In genomic region chr3:128486157-128486691, GRCh38 we compare ENCODE assay signal across 10 cellular contexts. TPM values are rescaled to one million over a fixed set of nuclear protein-coding genes. Genes with fewer than 3 reads are reported as not detected.
DNase-seq lines count a peak whose midpoint lies in the region; ATAC-seq and TF ChIP-seq lines count a peak whose summit lies in the region.
"Had no signal": no experiment of that assay in that cellular context is flagged by ENCODE, and none has a peak within 500 bp of the region (broad histone marks: within the 10 kb centered on the region; RNA-seq: fewer than 3 reads in every experiment).

No MANE protein-coding gene starts in this region.

- H3K4me3 Mint-ChIP-seq in MCF 10A (ENCODE audit: unreplicated experiment) (peak overlapping the region; percentile 85), memory B cell (peak overlapping the region; percentile 48)

- H3K36me3 ChIP-seq in cardiac muscle cell, result no peaks in the 10 kb centered on the region
- H3K36me3 ChIP-seq in urinary bladder (ENCODE audit: insufficient read depth), result no peaks in the 10 kb centered on the region

- peaks cover 4% of the 10 kb centered on the region for H3K4me1 Mint-ChIP-seq in MCF 10A (ENCODE audit: insufficient read depth, unreplicated experiment)
- H3K4me1 Mint-ChIP-seq in memory B cell, result peaks cover 25% of the 10 kb centered on the region

- BruUV-seq in MCF 10A (replicated peaks; lab: Mats Ljungman, UMichigan), result no TSS peak

- intact Hi-C loops in Right ventricle myocardium inferior (cut with DNase I), result no loop called here
- intact Hi-C loops in MCF 10A (cut with micrococcal nuclease), result no loop called here

- peaks cover 93% of the 10 kb centered on the region for H3K27me3 ChIP-seq in cardiac muscle cell

- ATAC-seq in Right ventricle myocardium inferior (no peak), memory B cell (ENCODE audit: low read depth) (no peak), HG03378 (IDR thresholded peaks at IDR 0.05; ENCODE audit: unreplicated experiment) (no peak), HG03457 (IDR thresholded peaks at IDR 0.05; ENCODE audit: unreplicated experiment) (no peak)

- CTCF ChIA-PET in MCF 10A (lab: Yijun Ruan, JAX), result interaction anchor here (0.8 to 1.0 kb wide), 3 partner anchors 48 to 79 kb away, joined by 3 read pairs; no protein-coding TSS in a partner anchor

- WGBS in urinary bladder, result 43% methylated on average over 17 of the region's 17 CpGs

- peaks cover 38% of the 10 kb centered on the region for H3K4me1 ChIP-seq in cardiac muscle cell (ENCODE audit: low read depth)
- H3K4me1 ChIP-seq in urinary bladder (ENCODE audit: insufficient read depth), result peaks cover 3% of the 10 kb centered on the region

- POLR2A ChIA-PET in MCF 10A (lab: Yijun Ruan, JAX), result no interaction called here

- peaks cover 24% of the 10 kb centered on the region for H3K27me3 Mint-ChIP-seq in MCF 10A (ENCODE audit: insufficient read depth, unreplicated experiment)
- H3K27me3 Mint-ChIP-seq in memory B cell, result peaks cover 44% of the 10 kb centered on the region

- no peak for TF ChIP-seq CTCF in cardiac muscle cell (IDR thresholded peaks at IDR 0.05; ENCODE audit: low read depth, low read length)
- no peak for TF ChIP-seq CTCF in MCF 10A (IDR thresholded peaks at IDR 0.05; ENCODE audit: unreplicated experiment)

- DNase-seq in cardiac muscle cell (ENCODE audit: low read depth in 1 of 2, low spot score in 1 of 2) (no peak), Right ventricle myocardium inferior (ENCODE audit: missing footprints) (no peak), MCF 10A (ENCODE audit: unreplicated experiment) (no peak), memory B cell (ENCODE audit: low spot score in 2 of 2) (no peak)
- DNase-seq in stimulated activated CD4-positive, alpha-beta T cell treated with anti-CD3 and anti-CD28 coated beads, Interleukin-1b, Interleukin-23, amount 100 ng/mL, for 48 hours, result no peak

- H3K27ac ChIP-seq in cardiac muscle cell (no peak overlapping the region), urinary bladder (ENCODE audit: low read depth) (no peak overlapping the region)

- no peaks in the 10 kb centered on the region for H3K9me3 ChIP-seq in cardiac muscle cell (ENCODE audit: low read depth)

- H3K27ac Mint-ChIP-seq in MCF 10A (ENCODE audit: low read depth, unreplicated experiment), result no peak overlapping the region
- H3K27ac Mint-ChIP-seq in memory B cell, result no peak overlapping the region

- H3K36me3 Mint-ChIP-seq in MCF 10A (ENCODE audit: insufficient read depth, unreplicated experiment), result no peaks in the 10 kb centered on the region
- H3K36me3 Mint-ChIP-seq in memory B cell, result no peaks in the 10 kb centered on the region

- H3K4me3 ChIP-seq in cardiac muscle cell, result peak overlapping the region; percentile 58
- H3K4me3 ChIP-seq in urinary bladder (ENCODE audit: low read depth, low read length), result peak overlapping the region; percentile 62

- H3K9me3 Mint-ChIP-seq in MCF 10A (ENCODE audit: unreplicated experiment) (no peaks in the 10 kb centered on the region), memory B cell (no peaks in the 10 kb centered on the region)

RNA-seq across cellular contexts. Expression of gene GATA2, which starts 6.8 kb away (rescaled TPM):
- total RNA-seq in cardiac muscle cell (17.7 and 18.3 TPM in 2 replicates), Right ventricle myocardium inferior (9.1 TPM), MCF 10A (2022) (0.51 and 0.56 TPM in 2 replicates), urinary bladder (19.2 TPM)
- polyA plus RNA-seq in cardiac muscle cell (15.2 and 22.7 TPM in 2 replicates), urinary bladder (25.7 TPM)

RNA-seq across cellular contexts. Expression of gene DNAJB8, which starts 19.5 kb away (rescaled TPM):
- total RNA-seq in cardiac muscle cell (not detected in 2 replicates), Right ventricle myocardium inferior (not detected), MCF 10A (2022) (not detected in 2 replicates), urinary bladder (not detected)
- polyA plus RNA-seq in cardiac muscle cell (not detected in 2 replicates), urinary bladder (not detected)
- total RNA-seq: Daoy, M059J had no signal
